In the genomic region with DNA sequence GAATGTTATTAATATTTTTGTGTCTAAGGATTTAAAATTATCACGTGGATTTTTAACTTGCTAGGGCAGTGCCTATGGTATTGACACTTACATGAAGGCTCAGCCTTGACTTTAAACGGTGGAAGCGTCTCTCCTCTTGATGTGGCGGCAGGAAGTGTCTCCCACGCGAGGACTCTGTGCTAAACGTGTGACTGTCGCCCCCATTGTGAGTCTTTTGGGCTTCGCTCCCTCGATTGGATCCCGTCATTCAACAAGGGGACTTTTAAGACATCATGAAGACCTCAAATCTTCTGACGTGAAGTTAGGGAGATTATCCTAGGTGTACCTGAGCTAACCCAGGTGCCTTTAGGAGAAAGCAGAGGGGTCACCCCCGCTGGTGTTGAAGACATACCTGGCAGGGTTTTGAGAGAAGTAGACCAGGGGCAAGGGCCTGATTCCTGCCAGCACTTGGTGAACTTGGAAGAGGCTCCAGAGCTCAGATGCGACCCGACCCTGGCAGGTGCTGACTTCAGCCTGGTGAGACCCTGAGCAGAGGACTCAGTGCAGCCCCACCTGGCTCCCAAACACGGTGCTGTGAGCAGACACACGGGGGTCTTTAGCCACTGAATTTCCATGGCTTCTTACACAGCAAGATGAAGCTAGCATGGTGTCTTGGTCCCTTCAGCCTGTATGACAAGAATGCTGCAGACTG, we compare ENCODE assay signal across 37 cellular contexts. TPM values are rescaled to one million over a fixed set of nuclear protein-coding genes. Genes with fewer than 3 reads are reported as not detected.
"Had no signal": no experiment of that assay in that cellular context is flagged by ENCODE, and none has a peak within 500 bp of the region (broad histone marks: within the 10 kb centered on the region; RNA-seq: fewer than 3 reads in every experiment).

No MANE protein-coding gene starts in this region.

- DNase-seq: activated CD4-positive, alpha-beta memory T cell treated with anti-CD3 and anti-CD28 coated beads, Interleukin-2, amount 10 ng/mL, durations not matched to agents 7 days and 5 days; activated CD4-positive, alpha-beta T cell treated with anti-CD3 and anti-CD28 coated beads for 1 hour; activated CD4-positive, alpha-beta T cell treated with anti-CD3 and anti-CD28 coated beads for 36 hours; activated CD4-positive, alpha-beta T cell treated with anti-CD3 and anti-CD28 coated beads for 48 hours; activated CD4-positive, alpha-beta T cell treated with anti-CD3 and anti-CD28 coated beads, Interleukin-2, amount 10 ng/mL, durations not matched to agents 7 days and 5 days; activated CD4-positive, alpha-beta T cell treated with anti-CD3 and anti-CD28 coated beads, Interleukin-2, amount 50 U/mL, for 48 hours; activated CD4-positive, CD25-positive, alpha-beta regulatory T cell; activated CD8-positive, alpha-beta memory T cell treated with anti-CD3 and anti-CD28 coated beads for 24 hours; activated CD8-positive, alpha-beta memory T cell treated with anti-CD3 and anti-CD28 coated beads, Interleukin-2, amount 10 ng/mL, durations not matched to agents 7 days and 5 days; activated CD8-positive, alpha-beta memory T cell treated with anti-CD3 and anti-CD28 coated beads, Interleukin-2, amount 50 U/mL, for 48 hours; activated CD8-positive, alpha-beta T cell treated with anti-CD3 and anti-CD28 coated beads, Interleukin-2, amount 10 ng/mL, durations not matched to agents 7 days and 5 days; activated effector memory CD4-positive, alpha-beta T cell treated with Interleukin-2 at 50 U/mL for 16 hours; activated gamma-delta T cell; activated naive CD4-positive, alpha-beta T cell treated with anti-CD3 and anti-CD28 coated beads, Interleukin-2, amount 10 ng/mL, durations not matched to agents 7 days and 5 days; activated naive CD4-positive, alpha-beta T cell treated with Interleukin-2 at 50 U/mL for 16 hours; activated naive CD8-positive, alpha-beta T cell treated with anti-CD3 and anti-CD28 coated beads, Interleukin-2, amount 10 ng/mL, durations not matched to agents 7 days and 5 days; activated T-cell treated with anti-CD3 and anti-CD28 coated beads, Interleukin-2, amount 50 U/mL, for 24 hours; activated T-cell treated with anti-CD3 and anti-CD28 coated beads, Interleukin-2, amount 50 U/mL, for 48 hours; adrenal gland; amniotic stem cell; aorta; body of pancreas; brain microvascular endothelial cell; central memory CD4-positive, alpha-beta T cell; SW 1271; T-helper 1 cell; T-helper 2 cell; T-helper 9 cell; WERI-Rb-1 had no signal

- H3K36me3 Mint-ChIP-seq: activated CD8-positive, alpha-beta memory T cell treated with anti-CD3 and anti-CD28 coated beads, Interleukin-2, amount 10 ng/mL, durations not matched to agents 7 days and 5 days; activated naive CD4-positive, alpha-beta T cell treated with anti-CD3 and anti-CD28 coated beads, Interleukin-2, amount 10 ng/mL, durations not matched to agents 7 days and 5 days; activated naive CD4-positive, alpha-beta T cell treated with anti-CD3 and anti-CD28 coated beads, Interleukin-2, amount 50 U/mL, for 24 hours; activated naive CD8-positive, alpha-beta T cell; activated naive CD8-positive, alpha-beta T cell treated with anti-CD3 and anti-CD28 coated beads, Interleukin-2, amount 10 ng/mL, durations not matched to agents 7 days and 5 days; WTC11 had no signal

- H3K4me1 ChIP-seq: adrenal gland, body of pancreas had no signal

- H3K9me3 Mint-ChIP-seq: activated CD4-positive, alpha-beta memory T cell treated with anti-CD3 and anti-CD28 coated beads, Interleukin-2, amount 10 ng/mL, durations not matched to agents 7 days and 5 days; activated CD4-positive, alpha-beta T cell treated with anti-CD3 and anti-CD28 coated beads, Interleukin-2, amount 10 ng/mL, durations not matched to agents 7 days and 5 days; activated naive CD4-positive, alpha-beta T cell treated with anti-CD3 and anti-CD28 coated beads, Interleukin-2, amount 10 ng/mL, durations not matched to agents 7 days and 5 days; activated naive CD4-positive, alpha-beta T cell treated with anti-CD3 and anti-CD28 coated beads, Interleukin-2, amount 50 U/mL, for 24 hours; activated naive CD8-positive, alpha-beta T cell treated with anti-CD3 and anti-CD28 coated beads, Interleukin-2, amount 10 ng/mL, durations not matched to agents 7 days and 5 days; activated T-cell treated with anti-CD3 and anti-CD28 coated beads, Interleukin-2, amount 50 U/mL, for 24 hours; activated T-helper 2 cell treated with anti-CD3 and anti-CD28 coated beads, Interferon-gamma antibody, Interleukin-2, Interleukin-4, amounts not matched to agents 10 μg/mL and 5 μg/mL and 100 μg/mL, durations not matched to agents 14 hours and 24 hours and 36 hours; T-helper 1 cell treated with Interleukin-12 subunit alpha and Interleukin-12 subunit beta and Interleukin-4 antibody, amounts not matched to agents 30 μg/mL and 1 μg/mL, for 36 hours; T-helper 2 cell treated with Interferon-gamma antibody and Interleukin-4, amounts not matched to agents 5 μg/mL and 100 μg/mL, for 36 hours had no signal

- H3K4me1 Mint-ChIP-seq: activated CD4-positive, alpha-beta memory T cell treated with anti-CD3 and anti-CD28 coated beads, Interleukin-2, amount 10 ng/mL, durations not matched to agents 7 days and 5 days; activated CD4-positive, alpha-beta T cell treated with anti-CD3 and anti-CD28 coated beads for 36 hours; activated CD4-positive, alpha-beta T cell treated with anti-CD3 and anti-CD28 coated beads, Interleukin-2, amount 10 ng/mL, durations not matched to agents 7 days and 5 days; activated CD8-positive, alpha-beta memory T cell treated with anti-CD3 and anti-CD28 coated beads, Interleukin-2, amount 10 ng/mL, durations not matched to agents 7 days and 5 days; activated naive CD4-positive, alpha-beta T cell treated with anti-CD3 and anti-CD28 coated beads, Interleukin-2, amount 10 ng/mL, durations not matched to agents 7 days and 5 days; activated naive CD4-positive, alpha-beta T cell treated with anti-CD3 and anti-CD28 coated beads, Interleukin-2, amount 50 U/mL, for 24 hours; activated naive CD8-positive, alpha-beta T cell treated with anti-CD3 and anti-CD28 coated beads, Interleukin-2, amount 10 ng/mL, durations not matched to agents 7 days and 5 days had no signal

- H3K4me3 ChIP-seq: adrenal gland, body of pancreas, cardiac muscle cell had no signal

- H3K36me3 ChIP-seq: adrenal gland, brain microvascular endothelial cell, cardiac muscle cell, WERI-Rb-1 had no signal

- H3K27me3 ChIP-seq: adrenal gland, body of pancreas, brain microvascular endothelial cell, cardiac muscle cell had no signal

- ATAC-seq: activated CD4-positive, alpha-beta T cell treated with anti-CD3 and anti-CD28 coated beads for 36 hours; activated CD4-positive, CD25-positive, alpha-beta regulatory T cell treated with anti-CD3 and anti-CD28 coated beads, Interleukin-2, amount 50 U/mL, for 24 hours; activated CD8-positive, alpha-beta memory T cell treated with anti-CD3 and anti-CD28 coated beads, Interleukin-2, amount 10 ng/mL, durations not matched to agents 7 days and 5 days; activated CD8-positive, alpha-beta T cell treated with anti-CD3 and anti-CD28 coated beads, Interleukin-2, amount 10 ng/mL, durations not matched to agents 7 days and 5 days; body of pancreas; WTC11 had no signal

- H3K9me3 ChIP-seq: adrenal gland, body of pancreas had no signal

- H3K27ac ChIP-seq: adrenal gland, body of pancreas, brain microvascular endothelial cell, cardiac muscle cell, WERI-Rb-1 had no signal

- H3K27ac Mint-ChIP-seq: activated CD4-positive, alpha-beta memory T cell treated with anti-CD3 and anti-CD28 coated beads, Interleukin-2, amount 10 ng/mL, durations not matched to agents 7 days and 5 days; activated CD4-positive, alpha-beta T cell treated with anti-CD3 and anti-CD28 coated beads for 36 hours; activated CD4-positive, alpha-beta T cell treated with anti-CD3 and anti-CD28 coated beads, Interleukin-2, amount 10 ng/mL, durations not matched to agents 7 days and 5 days; activated CD8-positive, alpha-beta memory T cell treated with anti-CD3 and anti-CD28 coated beads, Interleukin-2, amount 10 ng/mL, durations not matched to agents 7 days and 5 days; activated CD8-positive, alpha-beta T cell treated with anti-CD3 and anti-CD28 coated beads, Interleukin-2, amount 10 ng/mL, durations not matched to agents 7 days and 5 days; activated naive CD4-positive, alpha-beta T cell treated with anti-CD3 and anti-CD28 coated beads, Interleukin-2, amount 10 ng/mL, durations not matched to agents 7 days and 5 days; activated naive CD4-positive, alpha-beta T cell treated with anti-CD3 and anti-CD28 coated beads, Interleukin-2, amount 50 U/mL, for 24 hours; activated naive CD8-positive, alpha-beta T cell; activated naive CD8-positive, alpha-beta T cell treated with anti-CD3 and anti-CD28 coated beads, Interleukin-2, amount 10 ng/mL, durations not matched to agents 7 days and 5 days; activated T-cell treated with anti-CD3 and anti-CD28 coated beads, Interleukin-2, amount 50 U/mL, for 24 hours; activated T-helper 2 cell treated with anti-CD3 and anti-CD28 coated beads, Interferon-gamma antibody, Interleukin-2, Interleukin-4, amounts not matched to agents 10 μg/mL and 5 μg/mL and 100 μg/mL, durations not matched to agents 14 hours and 24 hours and 36 hours; T-helper 1 cell treated with Interleukin-12 subunit alpha and Interleukin-12 subunit beta and Interleukin-4 antibody, amounts not matched to agents 30 μg/mL and 1 μg/mL, for 36 hours; T-helper 2 cell treated with Interferon-gamma antibody and Interleukin-4, amounts not matched to agents 5 μg/mL and 100 μg/mL, for 36 hours; WTC11 had no signal

- H3K4me3 Mint-ChIP-seq: activated CD4-positive, alpha-beta memory T cell treated with anti-CD3 and anti-CD28 coated beads, Interleukin-2, amount 10 ng/mL, durations not matched to agents 7 days and 5 days; activated CD4-positive, alpha-beta T cell treated with anti-CD3 and anti-CD28 coated beads for 36 hours; activated CD4-positive, alpha-beta T cell treated with anti-CD3 and anti-CD28 coated beads, Interleukin-2, amount 10 ng/mL, durations not matched to agents 7 days and 5 days; activated CD8-positive, alpha-beta memory T cell treated with anti-CD3 and anti-CD28 coated beads, Interleukin-2, amount 10 ng/mL, durations not matched to agents 7 days and 5 days; activated CD8-positive, alpha-beta T cell treated with anti-CD3 and anti-CD28 coated beads, Interleukin-2, amount 10 ng/mL, durations not matched to agents 7 days and 5 days; activated naive CD4-positive, alpha-beta T cell treated with anti-CD3 and anti-CD28 coated beads, Interleukin-2, amount 10 ng/mL, durations not matched to agents 7 days and 5 days; activated naive CD4-positive, alpha-beta T cell treated with anti-CD3 and anti-CD28 coated beads, Interleukin-2, amount 50 U/mL, for 24 hours; activated naive CD8-positive, alpha-beta T cell; activated naive CD8-positive, alpha-beta T cell treated with anti-CD3 and anti-CD28 coated beads, Interleukin-2, amount 10 ng/mL, durations not matched to agents 7 days and 5 days; activated T-cell treated with anti-CD3 and anti-CD28 coated beads, Interleukin-2, amount 50 U/mL, for 24 hours; T-helper 1 cell treated with Interleukin-12 subunit alpha and Interleukin-12 subunit beta and Interleukin-4 antibody, amounts not matched to agents 30 μg/mL and 1 μg/mL, for 36 hours; T-helper 2 cell treated with Interferon-gamma antibody and Interleukin-4, amounts not matched to agents 5 μg/mL and 100 μg/mL, for 36 hours; WTC11 had no signal

RNA-seq across cellular contexts. Expression of gene IRX4, which starts 55.7 kb away (rescaled TPM):
- total RNA-seq: activated CD4-positive, alpha-beta memory T cell treated with anti-CD3 and anti-CD28 coated beads, Interleukin-2, amount 10 ng/mL, durations not matched to agents 7 days and 5 days; activated CD4-positive, alpha-beta T cell treated with anti-CD3 and anti-CD28 coated beads for 36 hours; activated CD4-positive, alpha-beta T cell treated with anti-CD3 and anti-CD28 coated beads, Interleukin-2, amount 10 ng/mL, durations not matched to agents 7 days and 5 days; activated CD8-positive, alpha-beta memory T cell treated with anti-CD3 and anti-CD28 coated beads, Interleukin-2, amount 10 ng/mL, durations not matched to agents 7 days and 5 days; activated CD8-positive, alpha-beta T cell treated with anti-CD3 and anti-CD28 coated beads, Interleukin-2, amount 10 ng/mL, durations not matched to agents 7 days and 5 days; activated naive CD8-positive, alpha-beta T cell treated with anti-CD3 and anti-CD28 coated beads, Interleukin-2, amount 10 ng/mL, durations not matched to agents 7 days and 5 days; activated T-helper 2 cell treated with anti-CD3 and anti-CD28 coated beads, Interferon-gamma antibody, Interleukin-2, Interleukin-4, amounts not matched to agents 10 μg/mL and 5 μg/mL and 100 μg/mL, durations not matched to agents 14 hours and 24 hours and 36 hours; adrenal gland; aorta; body of pancreas had no signal
- polyA plus RNA-seq: aorta had no signal
